21 cellular contexts compared by ENCODE assay signal in genomic region chr18:70261141-70261788, GRCh38.
"Had no signal": no experiment of that assay in that cellular context is flagged by ENCODE, and none has a peak within 500 bp of the region (broad histone marks: within the 10 kb centered on the region; RNA-seq: fewer than 3 reads in every experiment).

No MANE protein-coding gene starts in this region.

- H3K4me1 ChIP-seq: foreskin keratinocyte, left lung, upper lobe of left lung had no signal

- H3K27me3 ChIP-seq: left lung, upper lobe of left lung had no signal

- H3K9me3 ChIP-seq: left lung, thoracic aorta, upper lobe of left lung had no signal

- H3K36me3 ChIP-seq: left lung, thoracic aorta, upper lobe of left lung had no signal

- H3K4me3 ChIP-seq: left lung, lung, thoracic aorta, upper lobe of left lung had no signal

- DNase-seq: activated CD4-positive, alpha-beta T cell treated with anti-CD3 and anti-CD28 coated beads, Interleukin-2, amount 50 U/mL, for 48 hours; activated naive CD4-positive, alpha-beta T cell treated with Interleukin-2 at 50 U/mL for 16 hours; activated naive CD8-positive, alpha-beta T cell treated with anti-CD3 and anti-CD28 coated beads for 36 hours; activated T-cell treated with anti-CD3 and anti-CD28 coated beads, Interleukin-2, amount 50 U/mL, for 48 hours; amniotic stem cell; dermis blood vessel endothelial cell; effector CD8-positive, alpha-beta T cell; erythroblast; foreskin keratinocyte; immature natural killer cell; left lung; naive B cell; occipital lobe; posterior cingulate gyrus; stimulated activated CD4-positive, alpha-beta T cell treated with anti-CD3 and anti-CD28 coated beads, Interleukin-2, amount 100 ng/mL, for 48 hours; stimulated activated CD8-positive, alpha-beta memory T cell treated with anti-CD3 and anti-CD28 coated beads, Interleukin-4, amount 100 ng/mL, for 48 hours; stimulated activated naive B cell treated with anti-CD40 and anti-IgM and Interleukin-4, amounts not matched to agents 10 μg/mL and 1 μg/mL and 100 μg/mL, for 72 hours; T-helper 1 cell; upper lobe of left lung had no signal

- H3K27ac ChIP-seq: foreskin keratinocyte, left lung, thoracic aorta, upper lobe of left lung had no signal
